In genomic region chr9:38160613-38161215, GRCh38 we compare ENCODE assay signal across 8 cellular contexts.
DNase-seq lines count a peak whose midpoint lies in the region; ATAC-seq and TF ChIP-seq lines count a peak whose summit lies in the region.

No MANE protein-coding gene starts in this region.

- BruUV-seq in HCT116 (replicated peaks; lab: Mats Ljungman, UMichigan) (no TSS peak), Panc1 (replicated peaks; lab: Mats Ljungman, UMichigan) (no TSS peak)

- H3K4me3 ChIP-seq in HCT116 (replicated peaks in 1 of 2; ENCODE audit: low read depth in 1 of 2, low read length in 2 of 2) (no peak overlapping the region), Panc1 (ENCODE audit: low read depth in 2 of 2, low read length in 2 of 2) (no peak overlapping the region), gastroesophageal sphincter (no peak overlapping the region)

- peak; percentile 19 to 62 (median 44) for DNase-seq in CD4-positive, alpha-beta T cell
- DNase-seq in HCT116 (ENCODE audit: low read depth, low spot score) (peak; percentile 69), Panc1 (ENCODE audit: low read depth, low spot score) (no peak), progenitor cell of endocrine pancreas (ENCODE audit: low spot score, unreplicated experiment) (peak; percentile 52)
- peak; percentile 30 to 31 for DNase-seq in activated T-helper 1 cell treated with anti-CD3 and anti-CD28 coated beads, Interleukin-2, amount 50 U/mL, for 16 hours (ENCODE audit: low read depth in 1 of 2, low spot score in 1 of 2)

- in situ Hi-C loops in Panc1 (cut with HindIII; ENCODE audit: low pct_unique_long_range_greater_than_20kb, low sequenced_read_pairs) = no loop called here

- peak; percentile 70 for TF ChIP-seq RAD21 in HCT116 (IDR thresholded peaks at IDR 0.05; ENCODE audit: low read depth)

- H3K36me3 Mint-ChIP-seq in CD4-positive, alpha-beta T cell (ENCODE audit: low read depth) = no peaks in the 10 kb centered on the region
- H3K36me3 Mint-ChIP-seq in progenitor cell of endocrine pancreas (ENCODE audit: insufficient read depth) = no peaks in the 10 kb centered on the region

- H3K27ac Mint-ChIP-seq in CD4-positive, alpha-beta T cell = no peak overlapping the region
- H3K27ac Mint-ChIP-seq in progenitor cell of endocrine pancreas = peak overlapping the region; percentile 5

- H3K9me2 ChIP-seq in HCT116 (ENCODE audit: insufficient read depth) = no peaks in the 10 kb centered on the region

- H2AFZ ChIP-seq in HCT116 (ENCODE audit: low read depth, low read length, poor library complexity, severe bottlenecking) = peak overlapping the region; percentile 28

- no peak overlapping the region for H3K4me3 Mint-ChIP-seq in CD4-positive, alpha-beta T cell
- H3K4me3 Mint-ChIP-seq in progenitor cell of endocrine pancreas (ENCODE audit: low read depth) = no peak overlapping the region

- no peaks in the 10 kb centered on the region for H3K9me3 ChIP-seq in CD4-positive, alpha-beta T cell (ENCODE audit: control insufficient read depth, low read length)
- H3K9me3 ChIP-seq in HCT116 (ENCODE audit: control insufficient read depth in 1 of 2, insufficient read depth in 1 of 2, low read depth in 1 of 2, low read length in 2 of 2) (no peaks in the 10 kb centered on the region), Panc1 (ENCODE audit: control insufficient read depth, insufficient read depth, low read depth, low read length) (no peaks in the 10 kb centered on the region), gastroesophageal sphincter (no peaks in the 10 kb centered on the region)

- no peak overlapping the region for H3K27ac ChIP-seq in CD4-positive, alpha-beta T cell (ENCODE audit: low read depth, low read length)
- H3K27ac ChIP-seq in HCT116 (ENCODE audit: low read depth, low read length) = no peak overlapping the region
- no peak overlapping the region for H3K27ac ChIP-seq in Panc1 (ENCODE audit: low read length)
- no peak overlapping the region for H3K27ac ChIP-seq in gastroesophageal sphincter

- ATAC-seq in CD4-positive, alpha-beta T cell (ENCODE audit: poor library complexity) = no peak
- ATAC-seq in HCT116 (peak; percentile 97), Panc1 (peak; percentile 72; the same call in 1 of the 2 replicates), gastroesophageal sphincter (no peak), GM21786 (IDR thresholded peaks at IDR 0.05; ENCODE audit: unreplicated experiment) (no peak), HG03520 (IDR thresholded peaks at IDR 0.05; ENCODE audit: unreplicated experiment) (no peak)

- CTCF ChIA-PET in CD4-positive, alpha-beta T cell (lab: Charles Lee) = interaction anchor here (0.6 kb wide), 1 partner anchor 12 kb away, joined by 3 read pairs; no protein-coding TSS in a partner anchor
- CTCF ChIA-PET in HCT116 (lab: Charles Lee) (interaction anchor here (0.6 to 2.9 kb wide), 5 partner anchors 28 to 256 kb away, joined by 3 to 15 read pairs (median 3); no protein-coding TSS in a partner anchor), Panc1 (lab: Charles Lee) (no interaction called here)

- no peak for TF ChIP-seq POLR2A in HCT116 (IDR thresholded peaks at IDR 0.05; ENCODE audit: borderline replicate concordance, extremely low read depth, insufficient read depth, insufficient read length)
- TF ChIP-seq POLR2A in gastroesophageal sphincter (IDR thresholded peaks at IDR 0.05) = no peak

- H4K20me1 ChIP-seq in HCT116 (ENCODE audit: insufficient read depth) = no peaks in the 10 kb centered on the region

- H3K27me3 Mint-ChIP-seq in CD4-positive, alpha-beta T cell = no peaks in the 10 kb centered on the region
- no peaks in the 10 kb centered on the region for H3K27me3 Mint-ChIP-seq in progenitor cell of endocrine pancreas

- RAD21 ChIA-PET in HCT116 (lab: Charles Lee; ENCODE audit: low non-redundant PET in 1 of 2, low total read pairs in 2 of 2, uncharacterized antibody in 2 of 2, unreplicated experiment in 2 of 2) = interaction anchor here in 1 of 2 experiments (0.8 kb wide), 1 partner anchor 73 kb away, joined by 4 read pairs; no protein-coding TSS in a partner anchor

- POLR2A ChIA-PET in CD4-positive, alpha-beta T cell (lab: Charles Lee) = no interaction called here
- POLR2A ChIA-PET in HCT116 (lab: Charles Lee) (no interaction called here), Panc1 (lab: Charles Lee) (no interaction called here)

- no peak for TF ChIP-seq EP300 in gastroesophageal sphincter (IDR thresholded peaks at IDR 0.05)

- intact Hi-C loops in CD4-positive, alpha-beta T cell (cut with DNase I, micrococcal nuclease) = loop anchor here (1.0 to 2.0 kb wide), 2 partner anchors 247 to 248 kb away; no protein-coding TSS in a partner anchor
- intact Hi-C loops in HCT116 (cut with micrococcal nuclease) (loop anchor here (1.0 to 5.0 kb wide), 3 partner anchors 73 to 247 kb away; no protein-coding TSS in a partner anchor), Panc1 (cut with micrococcal nuclease; ENCODE audit: unreplicated experiment) (no loop called here)

- H3K36me3 ChIP-seq in HCT116 (ENCODE audit: control insufficient read depth in 1 of 2, insufficient read depth in 2 of 2, low read length in 2 of 2) (no peaks in the 10 kb centered on the region), Panc1 (ENCODE audit: control insufficient read depth, insufficient read depth, low read length) (no peaks in the 10 kb centered on the region), gastroesophageal sphincter (no peaks in the 10 kb centered on the region)

- TF ChIP-seq CTCF in CD4-positive, alpha-beta T cell (IDR thresholded peaks at IDR 0.05) = peak; percentile 78
- TF ChIP-seq CTCF in HCT116 (IDR thresholded peaks at IDR 0.05 in 2 of 3, conservative IDR thresholded peaks at IDR 0.05 in 1 of 3; ENCODE audit: borderline replicate concordance in 1 of 3, insufficient read depth in 1 of 3, low read depth in 2 of 3, low read length in 2 of 3) (peak; percentile 71 to 96 (median 92)), Panc1 (IDR thresholded peaks at IDR 0.05) (peak; percentile 88), gastroesophageal sphincter (IDR thresholded peaks at IDR 0.05) (peak; percentile 65 to 84 (median 74)), progenitor cell of endocrine pancreas (IDR thresholded peaks at IDR 0.05; ENCODE audit: unreplicated experiment) (peak; percentile 85)

- no peaks in the 10 kb centered on the region for H3K27me3 ChIP-seq in CD4-positive, alpha-beta T cell (ENCODE audit: control insufficient read depth, insufficient read depth, low read length)
- H3K27me3 ChIP-seq in HCT116 (ENCODE audit: insufficient read depth, low read length) (no peaks in the 10 kb centered on the region), Panc1 (ENCODE audit: control insufficient read depth, insufficient read depth, low read length) (no peaks in the 10 kb centered on the region), gastroesophageal sphincter (no peaks in the 10 kb centered on the region)

- H3K4me2 ChIP-seq in HCT116 (ENCODE audit: low read length) = peak overlapping the region; percentile 18; the same call in 1 of the 2 replicates

- H3K4me1 Mint-ChIP-seq in CD4-positive, alpha-beta T cell (ENCODE audit: low read depth) = peaks cover 5% of the 10 kb centered on the region
- H3K4me1 Mint-ChIP-seq in progenitor cell of endocrine pancreas (ENCODE audit: low read depth) = peaks cover 2% of the 10 kb centered on the region

- H3K9me3 Mint-ChIP-seq in CD4-positive, alpha-beta T cell = no peaks in the 10 kb centered on the region
- no peaks in the 10 kb centered on the region for H3K9me3 Mint-ChIP-seq in progenitor cell of endocrine pancreas (ENCODE audit: low read depth)

- no peak overlapping the region for H3K9ac ChIP-seq in HCT116 (ENCODE audit: low read length)

- H3K79me2 ChIP-seq in HCT116 (ENCODE audit: insufficient read depth, low read length) = no peaks in the 10 kb centered on the region

- 45 to 53% methylated on average over 5 to 9 of the region's 9 CpGs for WGBS in gastroesophageal sphincter (ENCODE audit: low coverage in 1 of 2), 2 donors

- 0 out of 4 replicates have a peak, but pooled peaks cover 0 to 2% of the 10 kb centered on the region in 2 experiments for H3K4me1 ChIP-seq in HCT116 (ENCODE audit: control insufficient read depth in 1 of 2, insufficient read depth in 2 of 2, low read length in 2 of 2)
- no peaks in the 10 kb centered on the region for H3K4me1 ChIP-seq in Panc1 (ENCODE audit: control insufficient read depth, insufficient read depth, low read length)
- no peaks in the 10 kb centered on the region for H3K4me1 ChIP-seq in gastroesophageal sphincter

TF ChIP-seq in HCT116, 20 proteins besides CTCF, POLR2A, EP300 and RAD21:
- TF ChIP-seq EZH2 (IDR thresholded peaks at IDR 0.05) (no peak), CBX3 (IDR thresholded peaks at IDR 0.05; ENCODE audit: low read depth) (peak; percentile 37; the same call in 1 of the 2 replicates), REST (IDR thresholded peaks at IDR 0.05; ENCODE audit: low read depth) (no peak), EGR1 (IDR thresholded peaks at IDR 0.05; ENCODE audit: low read depth) (no peak), ELF1 (IDR thresholded peaks at IDR 0.05; ENCODE audit: borderline replicate concordance, low read depth) (no peak), SRF (IDR thresholded peaks at IDR 0.05; ENCODE audit: low read depth) (peak; percentile 39; the same call in 1 of the 2 replicates), POLR2AphosphoS5 (IDR thresholded peaks at IDR 0.05; ENCODE audit: low read depth, low read length) (no peak)

Comparison
In these comparisons a context has a peak if more than half of its experiments do, and no peak if none do; other contexts are left out.
1. ATAC-seq: peak in HCT116 (single experiment) and Panc1 (single experiment); none in CD4-positive, alpha-beta T cell (single experiment), gastroesophageal sphincter (single experiment), GM21786 (single experiment) and HG03520 (single experiment).
2. Peak in every context shown above with its lines, with median percentiles within 50 percentile points of each other: CTCF ChIP-seq.